Comparison of ENCODE assay signal across 27 cellular contexts in the genomic region with DNA sequence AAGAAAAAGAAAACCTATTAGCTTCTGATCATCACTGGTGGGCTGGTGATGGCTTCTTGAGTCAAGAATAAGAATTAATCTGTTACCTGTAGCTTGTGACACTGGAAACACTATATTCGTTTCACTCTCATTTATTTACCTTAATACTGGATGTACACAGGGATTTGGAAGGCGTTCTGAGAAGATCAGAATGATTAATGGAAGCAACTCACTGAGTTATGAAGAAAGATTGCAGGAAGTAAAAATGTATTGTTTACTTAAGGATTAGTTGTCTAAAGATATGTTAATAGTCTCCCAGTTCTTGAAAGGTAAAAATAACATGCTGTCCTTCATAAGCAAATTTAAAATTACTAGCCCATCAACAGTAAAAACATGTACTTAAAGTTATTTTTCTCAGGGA.
DNase-seq lines count a peak whose midpoint lies in the region; ATAC-seq, FAIRE-seq and TF ChIP-seq lines count a peak whose summit lies in the region.
"Had no signal": no experiment of that assay in that cellular context is flagged by ENCODE, and none has a peak within 500 bp of the region (broad histone marks: within the 10 kb centered on the region; RNA-seq: fewer than 3 reads in every experiment).

No MANE protein-coding gene starts in this region.

- H3K4me1 Mint-ChIP-seq in MCF 10A (ENCODE audit: insufficient read depth, unreplicated experiment) (peaks cover 16% of the 10 kb centered on the region), CD14-positive monocyte (no peaks in the 10 kb centered on the region)
- H3K4me1 Mint-ChIP-seq: CD4-positive, alpha-beta memory T cell had no signal

- 12% methylated on average over 2 of the region's 2 CpGs for WGBS in K562 (ENCODE audit: insufficient coverage, low coverage, missing lambda C conversion rate)

- BruUV-seq in MCF 10A (replicated peaks; lab: Mats Ljungman, UMichigan) (no TSS peak), K562 (replicated peaks; lab: Mats Ljungman, UMichigan) (no TSS peak)

- H4K20me1 ChIP-seq in K562 (replicated peaks; ENCODE audit: control insufficient read depth, insufficient read depth, low read length), result no peaks in the 10 kb centered on the region
- H4K20me1 ChIP-seq: BLaER1 had no signal

- no peak overlapping the region for H3K4me3 Mint-ChIP-seq in MCF 10A (ENCODE audit: unreplicated experiment)
- H3K4me3 Mint-ChIP-seq in CD14-positive monocyte, result no peak overlapping the region
- H3K4me3 Mint-ChIP-seq: CD4-positive, alpha-beta memory T cell had no signal

- ATAC-seq in K562, result no peak

- H3K4me2 ChIP-seq in K562 (ENCODE audit: insufficient read depth, low read length), result no peak overlapping the region
- H3K4me2 ChIP-seq: BLaER1, PC-9 had no signal

- intact Hi-C loops in MCF 10A (cut with micrococcal nuclease) (no loop called here), breast epithelium (cut with DNase I; ENCODE audit: low total_unique reads) (no loop called here), K562 (cut with micrococcal nuclease) (no loop called here), uterus (cut with DNase I; ENCODE audit: low total_unique reads) (no loop called here), CD14-positive monocyte (cut with micrococcal nuclease) (no loop called here)

- in situ Hi-C loops in K562 (cut with MboI) (no loop called here), brain microvascular endothelial cell (cut with HindIII; ENCODE audit: low pct_ligation_motif_present, low sequenced_read_pairs) (no loop called here)

- H3K4me1 ChIP-seq in breast epithelium (no peaks in the 10 kb centered on the region), K562 (replicated peaks in 1 of 2; ENCODE audit: control insufficient read depth in 2 of 2, insufficient read depth in 2 of 2, low read length in 2 of 2) (no peaks in the 10 kb centered on the region), uterus (no peaks in the 10 kb centered on the region)
- H3K4me1 ChIP-seq: BLaER1 had no signal

- no peak for TF ChIP-seq RAD21 in K562 (CRISPR knock-in tag; conservative IDR thresholded peaks at IDR 0.05 in 1 of 2, IDR thresholded peaks at IDR 0.05 in 1 of 2)

- H3K9ac ChIP-seq in K562 (ENCODE audit: insufficient read depth in 1 of 2, low read depth in 2 of 2, low read length in 2 of 2), result no peak overlapping the region
- H3K9ac ChIP-seq: BLaER1 had no signal

- H3K9me1 ChIP-seq in K562 (ENCODE audit: control insufficient read depth, insufficient read depth, low read length), result no peaks in the 10 kb centered on the region

- H3K27me3 Mint-ChIP-seq in MCF 10A (ENCODE audit: insufficient read depth, unreplicated experiment), result no peaks in the 10 kb centered on the region
- no peaks in the 10 kb centered on the region for H3K27me3 Mint-ChIP-seq in CD14-positive monocyte (ENCODE audit: low read depth in 3 of 3)
- H3K27me3 Mint-ChIP-seq: CD4-positive, alpha-beta memory T cell had no signal

- CTCF ChIA-PET in MCF 10A (lab: Yijun Ruan, JAX), result interaction anchor here (0.5 kb wide), 1 partner anchor 522 kb away, joined by 6 read pairs; no protein-coding TSS in a partner anchor
- CTCF ChIA-PET in K562 (lab: Yijun Ruan, JAX; ENCODE audit: low intra/inter-chr PET ratio), result no interaction called here

- DNase-seq in MCF 10A (ENCODE audit: unreplicated experiment) (peak; percentile 14), breast epithelium (ENCODE audit: low spot score in 2 of 2) (no peak), NCI-H69 (lab: John Stamatoyannopoulos, UW) (peak; percentile 56), K562 (ENCODE audit: extremely low read depth in 1 of 4, low spot score in 3 of 4) (no peak), uterus (no peak), CD14-positive monocyte (ENCODE audit: low spot score) (no peak), brain microvascular endothelial cell (no peak)
- DNase-seq: CD4-positive, alpha-beta memory T cell; COR-L47; DND-41; Kasumi-1; MG63; NCI-H1417 treated with DMSO at 0.1 percent for 48 hours; NCI-H1694 treated with DMSO at 0.1 percent for 48 hours; NCI-H2081; NCI-H2171 treated with DMSO at 0.1 percent for 48 hours; NCI-H446; NCI-H524 treated with DMSO at 0.1 percent for 48 hours; NCI-H82; NK-92 treated with Interleukin-12 subunit alpha and Interleukin-12 subunit beta, amount 100 ng/mL, for 24 hours; SHP77; T-helper 1 cell had no signal

- peak overlapping the region; percentile 61; the same call in 1 of the 2 replicates for H2AFZ ChIP-seq in K562 (ENCODE audit: low read depth, low read length)
- H2AFZ ChIP-seq: PC-9 had no signal

- no peaks in the 10 kb centered on the region for H3K36me3 ChIP-seq in breast epithelium
- H3K36me3 ChIP-seq in K562 (ENCODE audit: control insufficient read depth, insufficient read depth, low read length), result no peaks in the 10 kb centered on the region
- H3K36me3 ChIP-seq in uterus, result no peaks in the 10 kb centered on the region
- no peaks in the 10 kb centered on the region for H3K36me3 ChIP-seq in brain microvascular endothelial cell (replicated peaks)
- H3K36me3 ChIP-seq: BLaER1, MG63 had no signal

- POLR2A ChIA-PET in MCF 10A (lab: Yijun Ruan, JAX), result interaction anchor here (1.4 kb wide), 1 partner anchor 11 kb away, joined by 3 read pairs; no protein-coding TSS in a partner anchor
- POLR2A ChIA-PET in K562 (lab: Yijun Ruan, JAX), result no interaction called here

- H3K36me3 Mint-ChIP-seq in MCF 10A (ENCODE audit: insufficient read depth, unreplicated experiment) (no peaks in the 10 kb centered on the region), CD14-positive monocyte (no peaks in the 10 kb centered on the region)
- H3K36me3 Mint-ChIP-seq: CD4-positive, alpha-beta memory T cell had no signal

- FAIRE-seq in K562 (lab: Jason Lieb, UNC), result no peak
- FAIRE-seq: A204.1, GM18507, H54 had no signal

- H3K27ac Mint-ChIP-seq in MCF 10A (ENCODE audit: low read depth, unreplicated experiment) (no peak overlapping the region), CD14-positive monocyte (no peak overlapping the region)
- H3K27ac Mint-ChIP-seq: CD4-positive, alpha-beta memory T cell had no signal

- H3K9me3 ChIP-seq in breast epithelium (no peaks in the 10 kb centered on the region), K562 (replicated peaks; ENCODE audit: control insufficient read depth, insufficient read depth, low read depth, low read length) (no peaks in the 10 kb centered on the region), uterus (no peaks in the 10 kb centered on the region)
- H3K9me3 ChIP-seq: BLaER1, MG63 had no signal

- H3K4me3 ChIP-seq in breast epithelium (no peak overlapping the region), K562 (no peak overlapping the region), uterus (no peak overlapping the region), brain microvascular endothelial cell (ENCODE audit: low read depth, low read length) (no peak overlapping the region)
- H3K4me3 ChIP-seq: BLaER1, MG63, PC-9 had no signal

- TF ChIP-seq POLR2A in breast epithelium (IDR thresholded peaks at IDR 0.05), result no peak
- TF ChIP-seq POLR2A in K562 (conservative IDR thresholded peaks at IDR 0.05), result no peak
- no peak for TF ChIP-seq POLR2A in uterus (IDR thresholded peaks at IDR 0.05)

- TF ChIP-seq EP300 in K562 (IDR thresholded peaks at IDR 0.05; ENCODE audit: low read length), result no peak

- no peaks in the 10 kb centered on the region for H3K27me3 ChIP-seq in breast epithelium
- H3K27me3 ChIP-seq in K562 (ENCODE audit: control insufficient read depth in 2 of 2, insufficient read depth in 2 of 2, low read length in 2 of 2), result no peaks in the 10 kb centered on the region
- H3K27me3 ChIP-seq in uterus, result no peaks in the 10 kb centered on the region
- H3K27me3 ChIP-seq in brain microvascular endothelial cell (replicated peaks), result no peaks in the 10 kb centered on the region
- H3K27me3 ChIP-seq: BLaER1, MG63 had no signal

- H3K9me3 Mint-ChIP-seq in MCF 10A (ENCODE audit: unreplicated experiment), result no peaks in the 10 kb centered on the region
- H3K9me3 Mint-ChIP-seq in CD14-positive monocyte, result peaks cover 3 to 15% (median 7%) of the 10 kb centered on the region in 7 donors

- H3K79me2 ChIP-seq in K562 (ENCODE audit: control insufficient read depth, insufficient read depth, low read length), result no peaks in the 10 kb centered on the region

- no peak for TF ChIP-seq CTCF in MCF 10A (IDR thresholded peaks at IDR 0.05; ENCODE audit: unreplicated experiment)
- TF ChIP-seq CTCF in breast epithelium (IDR thresholded peaks at IDR 0.05), result no peak
- no peak for TF ChIP-seq CTCF in K562 (IDR thresholded peaks at IDR 0.05 in 2 of 3, conservative IDR thresholded peaks at IDR 0.05 in 1 of 3; ENCODE audit: insufficient read depth in 2 of 3, low read depth in 1 of 3, low read length in 3 of 3)
- no peak for TF ChIP-seq CTCF in uterus (IDR thresholded peaks at IDR 0.05)
- TF ChIP-seq CTCF in CD14-positive monocyte (IDR thresholded peaks at IDR 0.05), result no peak
- TF ChIP-seq CTCF in brain microvascular endothelial cell (IDR thresholded peaks at IDR 0.05; ENCODE audit: low read depth, low read length, missing control alignments), result no peak

- no peak overlapping the region for H3K27ac ChIP-seq in breast epithelium
- no peak overlapping the region for H3K27ac ChIP-seq in K562 (ENCODE audit: extremely low read depth, low read depth, low read length)
- H3K27ac ChIP-seq in uterus, result no peak overlapping the region
- no peak overlapping the region for H3K27ac ChIP-seq in brain microvascular endothelial cell
- H3K27ac ChIP-seq: BLaER1, PC-9 had no signal

TF ChIP-seq in K562, 482 proteins besides CTCF, POLR2A, EP300 and RAD21 (continues in another document):
- TF ChIP-seq HDAC3 (IDR thresholded peaks at IDR 0.05; ENCODE audit: borderline replicate concordance, partially characterized antibody) (no peak), CAMTA2 (CRISPR knock-in tag; conservative IDR thresholded peaks at IDR 0.05) (no peak), HDAC8 (tag; IDR thresholded peaks at IDR 0.05) (no peak), ZFP36 (IDR thresholded peaks at IDR 0.05; ENCODE audit: low read depth, low read length, partially characterized antibody) (no peak), MEIS2 (IDR thresholded peaks at IDR 0.05; ENCODE audit: partially characterized antibody) (peak; percentile 76), ELF2 (CRISPR knock-in tag; IDR thresholded peaks at IDR 0.05) (no peak)
- TF ChIP-seq, protein P1, sequence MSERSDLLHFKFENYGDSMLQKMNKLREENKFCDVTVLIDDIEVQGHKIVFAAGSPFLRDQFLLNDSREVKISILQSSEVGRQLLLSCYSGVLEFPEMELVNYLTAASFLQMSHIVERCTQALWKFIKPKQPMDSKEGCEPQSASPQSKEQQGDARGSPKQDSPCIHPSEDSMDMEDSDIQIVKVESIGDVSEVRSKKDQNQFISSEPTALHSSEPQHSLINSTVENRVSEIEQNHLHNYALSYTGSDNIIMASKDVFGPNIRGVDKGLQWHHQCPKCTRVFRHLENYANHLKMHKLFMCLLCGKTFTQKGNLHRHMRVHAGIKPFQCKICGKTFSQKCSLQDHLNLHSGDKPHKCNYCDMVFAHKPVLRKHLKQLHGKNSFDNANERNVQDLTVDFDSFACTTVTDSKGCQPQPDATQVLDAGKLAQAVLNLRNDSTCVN (CRISPR knock-in tag; IDR thresholded peaks at IDR 0.05), result no peak

Comparison
In these comparisons a context has a peak if more than half of its experiments do, and no peak if none do; other contexts are left out.
1. DNase-seq: peak in MCF 10A (single experiment) and NCI-H69 (single experiment); none in breast epithelium (0 of 2), K562 (0 of 4), uterus (0 of 2), CD14-positive monocyte (single experiment) and brain microvascular endothelial cell (single experiment).